Comparison of ENCODE assay signal across 10 cellular contexts in genomic region chr3:159882784-159883779, GRCh38. TPM values are rescaled to one million over a fixed set of nuclear protein-coding genes. Genes with fewer than 3 reads are reported as not detected.
DNase-seq lines count a peak whose midpoint lies in the region; ATAC-seq and TF ChIP-seq lines count a peak whose summit lies in the region.
"Had no signal": no experiment of that assay in that cellular context is flagged by ENCODE, and none has a peak within 500 bp of the region (broad histone marks: within the 10 kb centered on the region; RNA-seq: fewer than 3 reads in every experiment).

No MANE protein-coding gene starts in this region.

- no peaks in the 10 kb centered on the region for H3K27me3 Mint-ChIP-seq in H9 (ENCODE audit: low read depth)

- intact Hi-C loops in PC-3 (cut with micrococcal nuclease) = loop anchor here (1.0 to 10.0 kb wide), 4 partner anchors 11 to 618 kb away; no protein-coding TSS in a partner anchor

- no peak overlapping the region for H2BK20ac ChIP-seq in H9 (ENCODE audit: low read depth, low read length, poor library complexity, severe bottlenecking)

- DNase-seq in H9 = no peak
- DNase-seq in PC-3 = peak; percentile 73
- no peak for DNase-seq in stimulated activated CD4-positive, alpha-beta T cell treated with anti-CD3 and anti-CD28 coated beads, Interleukin-4, amount 100 ng/mL, for 1 hour
- no peak for DNase-seq in ACHN
- no peak for DNase-seq in erythroblast (lab: John Stamatoyannopoulos, UW)

- H3K79me2 ChIP-seq in H9 (ENCODE audit: insufficient read depth, low read length) (no peaks in the 10 kb centered on the region), PC-3 (ENCODE audit: low read length) (0 out of 2 replicates have a peak, but pooled peaks cover 8% of the 10 kb centered on the region)

- H3K4me3 Mint-ChIP-seq in H9 = no peak overlapping the region
- H3K4me3 Mint-ChIP-seq: activated naive CD8-positive, alpha-beta T cell had no signal

- no CpG with 5 or more reads among the region's 12 CpGs for WGBS in H9 (ENCODE audit: extremely low coverage, insufficient read length, low lambda C conversion rate)
- WGBS in gastroesophageal sphincter (ENCODE audit: low coverage in 1 of 2), 2 donors = 39 to 43% methylated on average over 10 to 11 of the region's 12 CpGs

- H3K36me3 Mint-ChIP-seq in H9 (ENCODE audit: insufficient read depth in 1 of 3, low read depth in 3 of 3) = peaks cover 0 to 5% (median under 1%) of the 10 kb centered on the region in 3 experiments; a peak in 4 of 7 replicates
- H3K36me3 Mint-ChIP-seq: activated naive CD8-positive, alpha-beta T cell had no signal

- CTCF ChIA-PET in PC-3 (lab: Charles Lee) = interaction anchor here (0.6 to 1.5 kb wide), 13 partner anchors 11 to 266 kb away, joined by 3 to 11 read pairs (median 5); no protein-coding TSS in a partner anchor

- H3K23ac ChIP-seq in H9 (ENCODE audit: insufficient read length, low read depth, low read length) = no peak overlapping the region

- H3K36me3 ChIP-seq in PC-3 (ENCODE audit: low read depth, low read length) (no peaks in the 10 kb centered on the region; the same call in 1 of the 2 replicates), gastroesophageal sphincter (no peaks in the 10 kb centered on the region), skeletal muscle satellite cell (ENCODE audit: insufficient read depth, low read length) (peaks cover 6% of the 10 kb centered on the region)
- H3K36me3 ChIP-seq: ovary had no signal

- H3K4me1 Mint-ChIP-seq in H9 = peaks cover 15% of the 10 kb centered on the region in 2 experiments; a peak in 3 of 4 replicates

- no peaks in the 10 kb centered on the region for H4K20me1 ChIP-seq in H9 (ENCODE audit: control insufficient read depth, insufficient read depth, insufficient read length)
- no peaks in the 10 kb centered on the region for H4K20me1 ChIP-seq in PC-3 (ENCODE audit: low read length)

- POLR2A ChIA-PET in PC-3 (lab: Charles Lee; ENCODE audit: unreplicated experiment) = interaction anchor here (0.6 to 0.9 kb wide), 4 partner anchors 11 to 120 kb away, joined by 3 to 10 read pairs (median 6); no protein-coding TSS in a partner anchor

- H3T11ph ChIP-seq in H9 (ENCODE audit: low read length) = no peak overlapping the region

- H3K23me2 ChIP-seq in H9 (ENCODE audit: insufficient read length, low read depth, low read length, poor library complexity, severe bottlenecking) = no peaks in the 10 kb centered on the region

- ATAC-seq in PC-3 = peak; percentile 84
- no peak for ATAC-seq in gastroesophageal sphincter
- no peak for ATAC-seq in GM19455 (IDR thresholded peaks at IDR 0.05; ENCODE audit: unreplicated experiment)

- H3K14ac ChIP-seq in H9 (ENCODE audit: insufficient read depth, low read length) = 0 out of 2 replicates have a peak overlapping the region, but pooled peaks have one; percentile 67

- in situ Hi-C loops in ACHN (cut with HindIII; ENCODE audit: low pct_ligation_motif_present, low pct_unique_long_range_greater_than_20kb, low sequenced_read_pairs) = no loop called here

- no peaks in the 10 kb centered on the region for H3F3A ChIP-seq in PC-3 (ENCODE audit: low read length, unreplicated experiment)

- TF ChIP-seq CTCF in H9 (conservative IDR thresholded peaks at IDR 0.05) = no peak
- peak; percentile 24; the same call in 1 of the 2 replicates for TF ChIP-seq CTCF in PC-3 (conservative IDR thresholded peaks at IDR 0.05; ENCODE audit: low read depth, low read length)
- TF ChIP-seq CTCF in gastroesophageal sphincter (IDR thresholded peaks at IDR 0.05) = no peak

- H3K9me2 ChIP-seq in PC-3 (replicated peaks; ENCODE audit: low read length) = no peaks in the 10 kb centered on the region

- no peak overlapping the region for H3K18ac ChIP-seq in H9 (ENCODE audit: insufficient read length, low read depth, low read length)

- BruUV-seq in PC-3 (replicated peaks; lab: Mats Ljungman, UMichigan) = no TSS peak

- no peak for TF ChIP-seq POLR2A in gastroesophageal sphincter (IDR thresholded peaks at IDR 0.05)
- TF ChIP-seq POLR2A in erythroblast (IDR thresholded peaks at IDR 0.05; ENCODE audit: low read length) = no peak

- no peak overlapping the region for H3K4me2 ChIP-seq in H9 (ENCODE audit: insufficient read depth, insufficient read length, low read length)
- peak overlapping the region; percentile 52 for H3K4me2 ChIP-seq in PC-3 (ENCODE audit: low read length)
- peak overlapping the region; percentile 62 for H3K4me2 ChIP-seq in skeletal muscle satellite cell (ENCODE audit: low read length)

- H2BK120ac ChIP-seq in H9 (ENCODE audit: low read depth, low read length, poor library complexity, severe bottlenecking) = no peak overlapping the region

- no peak overlapping the region for H3K9ac ChIP-seq in H9 (ENCODE audit: extremely low read depth, insufficient read length, low read length)
- H3K9ac ChIP-seq in PC-3 (ENCODE audit: low read length) = peak overlapping the region; percentile 1; the same call in 1 of the 2 replicates
- H3K9ac ChIP-seq in skeletal muscle satellite cell (ENCODE audit: low read depth, low read length) = peak overlapping the region; percentile 52

- H3K27me3 ChIP-seq in H9 (ENCODE audit: insufficient read depth, low read length) (no peaks in the 10 kb centered on the region), PC-3 (ENCODE audit: low read length) (no peaks in the 10 kb centered on the region), gastroesophageal sphincter (no peaks in the 10 kb centered on the region), skeletal muscle satellite cell (ENCODE audit: control insufficient read depth, insufficient read depth, low read length) (no peaks in the 10 kb centered on the region)
- H3K27me3 ChIP-seq: ovary had no signal

- no peak for TF ChIP-seq EP300 in gastroesophageal sphincter (IDR thresholded peaks at IDR 0.05)

- no peak overlapping the region for H2AK5ac ChIP-seq in H9 (ENCODE audit: insufficient read length, low read length)

- H4K5ac ChIP-seq in H9 (ENCODE audit: insufficient read length, low read depth, low read length) = no peak overlapping the region

- no peaks in the 10 kb centered on the region for H3K4me1 ChIP-seq in H9 (ENCODE audit: insufficient read depth, low read length)
- H3K4me1 ChIP-seq in PC-3 (ENCODE audit: insufficient read depth, low read length) = peaks cover 19% of the 10 kb centered on the region
- H3K4me1 ChIP-seq in gastroesophageal sphincter = peaks cover 11 to 87% (median 12%) of the 10 kb centered on the region in 3 donors
- peaks cover 55% of the 10 kb centered on the region for H3K4me1 ChIP-seq in skeletal muscle satellite cell (ENCODE audit: control insufficient read depth, insufficient read depth, low read length)

- H3K27ac ChIP-seq in H9 (ENCODE audit: insufficient read length, low read depth, low read length) = no peak overlapping the region
- peak overlapping the region; percentile 39 for H3K27ac ChIP-seq in PC-3 (ENCODE audit: low read length)
- peak overlapping the region; percentile 57 to 68 (median 64) for H3K27ac ChIP-seq in gastroesophageal sphincter
- H3K27ac ChIP-seq: ovary had no signal

- H3K4me3 ChIP-seq in PC-3 (ENCODE audit: low read length) (no peak overlapping the region), gastroesophageal sphincter (no peak overlapping the region), skeletal muscle satellite cell (ENCODE audit: low read length) (peak overlapping the region; percentile 8)
- H3K4me3 ChIP-seq: ovary had no signal

- H3K27ac Mint-ChIP-seq in H9 = peak overlapping the region in 2 of 3 experiments; percentile 81 to 82; a peak in 4 of 7 replicates
- H3K27ac Mint-ChIP-seq: activated naive CD8-positive, alpha-beta T cell had no signal

- no peak overlapping the region for H2BK5ac ChIP-seq in H9 (ENCODE audit: insufficient read length, low read length)

- H3K4ac ChIP-seq in H9 (ENCODE audit: low read depth, low read length) = no peak overlapping the region

- no peak overlapping the region for H4K8ac ChIP-seq in H9 (replicated peaks; ENCODE audit: insufficient read length, low read depth, low read length)

- no peaks in the 10 kb centered on the region for H3K9me3 Mint-ChIP-seq in H9

- H2BK15ac ChIP-seq in H9 (ENCODE audit: low read depth, low read length) = no peak overlapping the region

- H3K9me3 ChIP-seq in H9 (ENCODE audit: control insufficient read depth, low read depth, low read length) (no peaks in the 10 kb centered on the region), PC-3 (ENCODE audit: low read length) (no peaks in the 10 kb centered on the region), gastroesophageal sphincter (no peaks in the 10 kb centered on the region), skeletal muscle satellite cell (replicated peaks; ENCODE audit: low read length) (no peaks in the 10 kb centered on the region)
- H3K9me3 ChIP-seq: ovary had no signal

- no peak overlapping the region for H4K91ac ChIP-seq in H9 (ENCODE audit: insufficient read length, low read depth, low read length)

- H2AFZ ChIP-seq in H9 (ENCODE audit: low read length) = no peak overlapping the region
- H2AFZ ChIP-seq in PC-3 (ENCODE audit: low read length) = peak overlapping the region; percentile 4; the same call in 1 of the 2 replicates

- H2BK12ac ChIP-seq in H9 (ENCODE audit: insufficient read length, low read depth, low read length) = no peak overlapping the region

- H3K56ac ChIP-seq in H9 (ENCODE audit: insufficient read length, low read depth, low read length) = no peak overlapping the region

- no peaks in the 10 kb centered on the region for H3K79me1 ChIP-seq in H9 (ENCODE audit: insufficient read depth, low read depth, low read length, poor library complexity, severe bottlenecking)

RNA-seq across cellular contexts. Expression of gene SCHIP1, which starts 43.4 kb away (rescaled TPM):
- total RNA-seq in H9 (2021) = 2.0 and 2.3 TPM in 2 replicates
- total RNA-seq in PC-3 (2014; rRNA removed) = 1.0 and 2.1 TPM in 2 replicates
- total RNA-seq in gastroesophageal sphincter = 10 to 100 TPM; 19.6 to 47.1 (median 30.2) TPM
- total RNA-seq in skeletal muscle satellite cell (2012; rRNA removed) = 0.44 and 2.0 TPM in 2 replicates
